In the genomic region with DNA sequence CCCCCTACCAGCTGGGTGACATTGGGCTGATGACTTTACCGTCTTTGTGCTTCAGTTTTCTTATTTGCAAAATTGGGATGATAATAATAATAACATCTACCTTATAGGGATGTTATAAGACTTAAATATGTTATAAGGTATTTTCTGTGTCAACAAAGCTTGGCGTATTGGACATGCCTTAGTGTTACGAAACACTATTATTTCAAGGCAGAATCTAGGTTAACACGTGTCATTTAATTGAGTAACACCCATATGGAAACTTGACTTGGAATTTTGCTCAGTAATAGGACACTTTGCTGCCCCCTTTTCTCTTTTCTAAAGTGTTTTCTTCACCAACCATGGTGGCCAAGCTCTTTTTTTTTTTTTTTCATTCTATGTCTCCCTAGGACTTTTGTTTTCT, we compare ENCODE assay signal across 30 cellular contexts.
"Had no signal": no experiment of that assay in that cellular context is flagged by ENCODE, and none has a peak within 500 bp of the region (broad histone marks: within the 10 kb centered on the region; RNA-seq: fewer than 3 reads in every experiment).

No MANE protein-coding gene starts in this region.

- H3K9me3 Mint-ChIP-seq: activated naive CD8-positive, alpha-beta T cell treated with anti-CD3 and anti-CD28 coated beads, Interleukin-2, amount 50 U/mL, for 24 hours; dendritic cell treated with granulocyte-macrophage colony-stimulating factor and Interleukin-4, amounts not matched to agents 40 ng/mL and 50 ng/mL, for 4 days; endodermal cell; T-helper 2 cell treated with Interferon-gamma antibody and Interleukin-4, amounts not matched to agents 5 μg/mL and 100 μg/mL, for 36 hours; type B pancreatic cell had no signal

- H3K27me3 ChIP-seq: right atrium auricular region, uterus had no signal

- H3K27ac Mint-ChIP-seq: activated B cell treated with CpG ODN at 0.5 μM for 24 hours; activated CD8-positive, alpha-beta memory T cell treated with anti-CD3 and anti-CD28 coated beads, Interleukin-2, amount 10 ng/mL, durations not matched to agents 7 days and 5 days; activated CD8-positive, alpha-beta T cell treated with anti-CD3 and anti-CD28 coated beads, Interleukin-2, amount 10 ng/mL, durations not matched to agents 7 days and 5 days; activated naive CD4-positive, alpha-beta T cell treated with anti-CD3 and anti-CD28 coated beads, Interleukin-2, amount 50 U/mL, for 24 hours; activated naive CD8-positive, alpha-beta T cell treated with anti-CD3 and anti-CD28 coated beads, Interleukin-2, amount 50 U/mL, for 24 hours; activated T-helper 2 cell treated with anti-CD3 and anti-CD28 coated beads, Interferon-gamma antibody, Interleukin-2, Interleukin-4, amounts not matched to agents 10 μg/mL and 5 μg/mL and 100 μg/mL, durations not matched to agents 14 hours and 24 hours and 36 hours; dendritic cell treated with granulocyte-macrophage colony-stimulating factor and Interleukin-4, amounts not matched to agents 40 ng/mL and 50 ng/mL, for 4 days; endodermal cell; natural killer cell treated with Interleukin-12 subunit alpha and Interleukin-12 subunit beta and Interleukin-15 and Interleukin-18, amount 100 ng/mL, for 72 hours; stimulated activated memory B cell treated with anti-CD40 and anti-IgM and Interleukin-4, amounts not matched to agents 10 μg/mL and 1 μg/mL and 100 μg/mL, for 72 hours; stimulated activated naive CD8-positive, alpha-beta T cell treated with anti-CD3 and anti-CD28 coated beads, Interleukin-15, amount 100 ng/mL, for 72 hours; T-helper 2 cell treated with Interferon-gamma antibody and Interleukin-4, amounts not matched to agents 5 μg/mL and 100 μg/mL, for 36 hours; type B pancreatic cell had no signal

- H3K4me1 ChIP-seq: body of pancreas, esophagus muscularis mucosa, heart left ventricle, left lung, right atrium auricular region had no signal

- H3K36me3 Mint-ChIP-seq: activated CD8-positive, alpha-beta memory T cell treated with anti-CD3 and anti-CD28 coated beads, Interleukin-2, amount 10 ng/mL, durations not matched to agents 7 days and 5 days; activated naive CD4-positive, alpha-beta T cell treated with anti-CD3 and anti-CD28 coated beads, Interleukin-2, amount 50 U/mL, for 24 hours; stimulated activated memory B cell treated with anti-CD40 and anti-IgM and Interleukin-4, amounts not matched to agents 10 μg/mL and 1 μg/mL and 100 μg/mL, for 72 hours; type B pancreatic cell had no signal

- H3K36me3 ChIP-seq: esophagus muscularis mucosa, heart left ventricle, left lung, right atrium auricular region, uterus had no signal

- H3K4me1 Mint-ChIP-seq: activated B cell treated with CpG ODN at 0.5 μM for 24 hours; activated CD8-positive, alpha-beta memory T cell treated with anti-CD3 and anti-CD28 coated beads, Interleukin-2, amount 10 ng/mL, durations not matched to agents 7 days and 5 days; activated naive CD4-positive, alpha-beta T cell treated with anti-CD3 and anti-CD28 coated beads, Interleukin-2, amount 50 U/mL, for 24 hours; activated naive CD8-positive, alpha-beta T cell treated with anti-CD3 and anti-CD28 coated beads, Interleukin-2, amount 50 U/mL, for 24 hours; stimulated activated memory B cell treated with anti-CD40 and anti-IgM and Interleukin-4, amounts not matched to agents 10 μg/mL and 1 μg/mL and 100 μg/mL, for 72 hours; stimulated activated naive CD8-positive, alpha-beta T cell treated with anti-CD3 and anti-CD28 coated beads, Interleukin-15, amount 100 ng/mL, for 72 hours had no signal

- H3K4me3 ChIP-seq: body of pancreas, esophagus muscularis mucosa, heart left ventricle, left lung, lung, mucosa of descending colon, right atrium auricular region, smooth muscle cell, uterus had no signal

- H3K4me3 Mint-ChIP-seq: activated B cell treated with CpG ODN at 0.5 μM for 24 hours; activated CD8-positive, alpha-beta memory T cell treated with anti-CD3 and anti-CD28 coated beads, Interleukin-2, amount 10 ng/mL, durations not matched to agents 7 days and 5 days; activated CD8-positive, alpha-beta T cell treated with anti-CD3 and anti-CD28 coated beads, Interleukin-2, amount 10 ng/mL, durations not matched to agents 7 days and 5 days; activated naive CD4-positive, alpha-beta T cell treated with anti-CD3 and anti-CD28 coated beads, Interleukin-2, amount 50 U/mL, for 24 hours; activated naive CD8-positive, alpha-beta T cell treated with anti-CD3 and anti-CD28 coated beads, Interleukin-2, amount 50 U/mL, for 24 hours; dendritic cell treated with granulocyte-macrophage colony-stimulating factor and Interleukin-4, amounts not matched to agents 40 ng/mL and 50 ng/mL, for 4 days; endodermal cell; natural killer cell treated with Interleukin-12 subunit alpha and Interleukin-12 subunit beta and Interleukin-15 and Interleukin-18, amount 100 ng/mL, for 72 hours; stimulated activated memory B cell treated with anti-CD40 and anti-IgM and Interleukin-4, amounts not matched to agents 10 μg/mL and 1 μg/mL and 100 μg/mL, for 72 hours; stimulated activated naive CD8-positive, alpha-beta T cell treated with anti-CD3 and anti-CD28 coated beads, Interleukin-15, amount 100 ng/mL, for 72 hours; T-helper 2 cell treated with Interferon-gamma antibody and Interleukin-4, amounts not matched to agents 5 μg/mL and 100 μg/mL, for 36 hours; type B pancreatic cell had no signal

- H3K9me3 ChIP-seq: body of pancreas, esophagus muscularis mucosa, heart left ventricle, left lung, mucosa of descending colon, right atrium auricular region, uterus had no signal

- H3K27me3 Mint-ChIP-seq: activated B cell treated with CpG ODN at 0.5 μM for 24 hours had no signal

- DNase-seq: activated B cell treated with CpG ODN at 0.5 μM for 24 hours; activated CD8-positive, alpha-beta memory T cell treated with anti-CD3 and anti-CD28 coated beads, Interleukin-2, amount 10 ng/mL, durations not matched to agents 7 days and 5 days; activated CD8-positive, alpha-beta T cell treated with anti-CD3 and anti-CD28 coated beads, Interleukin-2, amount 10 ng/mL, durations not matched to agents 7 days and 5 days; activated naive CD8-positive, alpha-beta T cell treated with anti-CD3 and anti-CD28 coated beads, Interleukin-2, amount 50 U/mL, for 24 hours; activated T-cell treated with anti-CD3 and anti-CD28 coated beads, Interleukin-2, amount 50 U/mL, for 48 hours; aorta; body of pancreas; endodermal cell; foreskin fibroblast; heart left ventricle; left lung; mucosa of descending colon; stimulated activated CD4-positive, alpha-beta T cell treated with anti-CD3 and anti-CD28 coated beads, Interleukin-1b, Interleukin-23, amount 100 ng/mL, for 48 hours; stimulated activated CD4-positive, alpha-beta T cell treated with anti-CD3 and anti-CD28 coated beads, Interleukin-4, amount 100 ng/mL, for 4 hours; stimulated activated CD8-positive, alpha-beta memory T cell treated with anti-CD3 and anti-CD28 coated beads, Interleukin-4, amount 100 ng/mL, for 48 hours; stimulated activated naive CD8-positive, alpha-beta T cell treated with anti-CD3 and anti-CD28 coated beads, Interleukin-15, amount 100 ng/mL, for 72 hours; substantia nigra; T-helper 1 cell; uterus had no signal

- H3K27ac ChIP-seq: body of pancreas, esophagus muscularis mucosa, heart left ventricle, left lung, right atrium auricular region, uterus had no signal
